ENCODE assay signal across 10 cellular contexts in genomic region chr18:77123313-77124231, GRCh38. TPM values are rescaled to one million over a fixed set of nuclear protein-coding genes. Genes with fewer than 3 reads are reported as not detected.
DNase-seq lines count a peak whose midpoint lies in the region; ATAC-seq and TF ChIP-seq lines count a peak whose summit lies in the region.
"Had no signal": no experiment of that assay in that cellular context is flagged by ENCODE, and none has a peak within 500 bp of the region (broad histone marks: within the 10 kb centered on the region; RNA-seq: fewer than 3 reads in every experiment).

No MANE protein-coding gene starts in this region.

- H3K4me1 ChIP-seq in DND-41 (ENCODE audit: insufficient read depth, low read length), result peaks cover 99% of the 10 kb centered on the region
- peaks cover 75 to 81% of the 10 kb centered on the region in 2 donors for H3K4me1 ChIP-seq in naive thymus-derived CD4-positive, alpha-beta T cell (ENCODE audit: control insufficient read depth in 2 of 2, insufficient read depth in 2 of 2, low read length in 2 of 2)
- H3K4me1 ChIP-seq in HAP-1, result peaks cover 3% of the 10 kb centered on the region; the same call in 1 of the 2 replicates

- H3K4me1 Mint-ChIP-seq in IgD-negative memory B cell (peaks cover 64 to 79% (median 78%) of the 10 kb centered on the region in 3 donors), progenitor cell of endocrine pancreas (ENCODE audit: low read depth) (peaks cover 9% of the 10 kb centered on the region)
- peaks cover 81% of the 10 kb centered on the region for H3K4me1 Mint-ChIP-seq in activated T-helper 1 cell treated with anti-CD3 and anti-CD28 coated beads, Interleukin-12 subunit alpha, Interleukin-12 subunit beta, Interleukin-2, Interleukin-4 antibody, amounts not matched to agents 30 ng/mL and 10 ng/mL and 1 ng/mL, durations not matched to agents 14 hours and 24 hours and 36 hours (ENCODE audit: low read depth)
- H3K4me1 Mint-ChIP-seq in naive thymus-derived CD4-positive, alpha-beta T cell, result peaks cover 73 to 100% (median 98%) of the 10 kb centered on the region in 7 donors

- peak overlapping the region; percentile 93 for H3K27ac ChIP-seq in DND-41 (ENCODE audit: low read length)
- peak overlapping the region; percentile 62 for H3K27ac ChIP-seq in naive thymus-derived CD4-positive, alpha-beta T cell (ENCODE audit: low read depth, low read length)
- H3K27ac ChIP-seq: cardiac muscle cell had no signal

- in situ Hi-C loops in HAP-1 (cut with MboI; ENCODE audit: low sequenced_read_pairs), result no loop called here

- peak overlapping the region; percentile 50 for H3K9ac ChIP-seq in DND-41 (ENCODE audit: low read depth, low read length)

- H3K4me3 ChIP-seq in DND-41 (ENCODE audit: low read depth in 1 of 2, low read length in 2 of 2), result peak overlapping the region in 1 of 2 experiments; percentile 40; a peak in 1 of 4 replicates
- H3K4me3 ChIP-seq in naive thymus-derived CD4-positive, alpha-beta T cell (ENCODE audit: low read length), result peak overlapping the region; percentile 31
- H3K4me3 ChIP-seq in HAP-1, result no peak overlapping the region
- H3K4me3 ChIP-seq: cardiac muscle cell had no signal

- H3K27me3 ChIP-seq in DND-41 (ENCODE audit: insufficient read depth, low read length, poor library complexity) (no peaks in the 10 kb centered on the region), HAP-1 (ENCODE audit: low read depth) (no peaks in the 10 kb centered on the region)
- H3K27me3 ChIP-seq in naive thymus-derived CD4-positive, alpha-beta T cell (ENCODE audit: control insufficient read depth in 2 of 2, insufficient read depth in 2 of 2, low read length in 2 of 2), result no peaks in the 10 kb centered on the region

- no peak overlapping the region; the same call in 1 of the 2 replicates for H2AFZ ChIP-seq in DND-41 (ENCODE audit: low read depth, low read length)

- peaks cover 91% of the 10 kb centered on the region for H3K79me2 ChIP-seq in DND-41 (ENCODE audit: insufficient read depth, low read length)

- POLR2A ChIA-PET in naive thymus-derived CD4-positive, alpha-beta T cell (lab: Charles Lee), result interaction anchor here (0.5 to 4.3 kb wide), 10 partner anchors 8 to 62 kb away, joined by 3 to 48 read pairs (median 6); partner anchors contain the start of gene MBP

- H3K9me3 ChIP-seq in DND-41 (ENCODE audit: insufficient read depth, low read length, severe bottlenecking) (no peaks in the 10 kb centered on the region), HAP-1 (no peaks in the 10 kb centered on the region)
- H3K9me3 ChIP-seq in naive thymus-derived CD4-positive, alpha-beta T cell (ENCODE audit: control insufficient read depth in 2 of 3, low read length in 3 of 3), result no peaks in the 10 kb centered on the region

- H3K27ac Mint-ChIP-seq in IgD-negative memory B cell (peak overlapping the region; percentile 54 to 73 (median 71)), progenitor cell of endocrine pancreas (no peak overlapping the region)
- peak overlapping the region; percentile 94 for H3K27ac Mint-ChIP-seq in activated T-helper 1 cell treated with anti-CD3 and anti-CD28 coated beads, Interleukin-12 subunit alpha, Interleukin-12 subunit beta, Interleukin-2, Interleukin-4 antibody, amounts not matched to agents 30 ng/mL and 10 ng/mL and 1 ng/mL, durations not matched to agents 14 hours and 24 hours and 36 hours
- peak overlapping the region; percentile 21 to 92 (median 84) for H3K27ac Mint-ChIP-seq in naive thymus-derived CD4-positive, alpha-beta T cell

- CTCF ChIA-PET in naive thymus-derived CD4-positive, alpha-beta T cell (lab: Charles Lee), result interaction anchor here (0.6 to 3.1 kb wide), 9 partner anchors 9 to 322 kb away, joined by 3 to 16 read pairs (median 4); partner anchors contain the start of gene MBP

- H3K36me3 Mint-ChIP-seq in IgD-negative memory B cell (no peaks in the 10 kb centered on the region), progenitor cell of endocrine pancreas (ENCODE audit: insufficient read depth) (peaks cover 10% of the 10 kb centered on the region)
- H3K36me3 Mint-ChIP-seq in activated T-helper 1 cell treated with anti-CD3 and anti-CD28 coated beads, Interleukin-12 subunit alpha, Interleukin-12 subunit beta, Interleukin-2, Interleukin-4 antibody, amounts not matched to agents 30 ng/mL and 10 ng/mL and 1 ng/mL, durations not matched to agents 14 hours and 24 hours and 36 hours (ENCODE audit: low read depth), result peaks cover 37% of the 10 kb centered on the region
- peaks cover 0 to 37% (median 10%) of the 10 kb centered on the region in 5 donors for H3K36me3 Mint-ChIP-seq in naive thymus-derived CD4-positive, alpha-beta T cell

- ATAC-seq in DND-41 (ENCODE audit: insufficient read depth, low read depth), result peak; percentile 9; the same call in 1 of the 3 replicates
- ATAC-seq in naive thymus-derived CD4-positive, alpha-beta T cell, result no peak

- H3K9me3 Mint-ChIP-seq in IgD-negative memory B cell, result no peaks in the 10 kb centered on the region
- no peaks in the 10 kb centered on the region for H3K9me3 Mint-ChIP-seq in activated T-helper 1 cell treated with anti-CD3 and anti-CD28 coated beads, Interleukin-12 subunit alpha, Interleukin-12 subunit beta, Interleukin-2, Interleukin-4 antibody, amounts not matched to agents 30 ng/mL and 10 ng/mL and 1 ng/mL, durations not matched to agents 14 hours and 24 hours and 36 hours
- peaks cover 0 to 2% (median 0%) of the 10 kb centered on the region in 11 donors for H3K9me3 Mint-ChIP-seq in naive thymus-derived CD4-positive, alpha-beta T cell
- H3K9me3 Mint-ChIP-seq in progenitor cell of endocrine pancreas (ENCODE audit: low read depth), result no peaks in the 10 kb centered on the region

- H3K36me3 ChIP-seq in DND-41 (ENCODE audit: insufficient read depth, low read length), result peaks cover 30% of the 10 kb centered on the region
- peaks cover 0 to 13% (median 0%) of the 10 kb centered on the region in 3 experiments for H3K36me3 ChIP-seq in naive thymus-derived CD4-positive, alpha-beta T cell (ENCODE audit: control insufficient read depth in 2 of 3, insufficient read depth in 3 of 3, low read length in 3 of 3)
- H3K36me3 ChIP-seq in HAP-1 (replicated peaks), result no peaks in the 10 kb centered on the region
- H3K36me3 ChIP-seq: cardiac muscle cell had no signal

- DNase-seq in DND-41, result no peak
- DNase-seq in activated T-helper 1 cell treated with anti-CD3 and anti-CD28 coated beads, Interleukin-12 subunit alpha, Interleukin-12 subunit beta, Interleukin-2, Interleukin-4 antibody, amounts not matched to agents 30 ng/mL and 10 ng/mL and 1 ng/mL, durations not matched to agents 14 hours and 24 hours and 36 hours (ENCODE audit: low spot score), result no peak
- peak in 1 of 9 donors; percentile 5 for DNase-seq in naive thymus-derived CD4-positive, alpha-beta T cell
- no peak for DNase-seq in progenitor cell of endocrine pancreas (ENCODE audit: low spot score, unreplicated experiment)
- DNase-seq in DMS53 (lab: John Stamatoyannopoulos, UW), result no peak
- DNase-seq in kidney tubule cell (ENCODE audit: low spot score), result no peak
- DNase-seq in HAP-1 (ENCODE audit: low spot score in 2 of 2), result no peak
- DNase-seq: NCI-H187 had no signal

- intact Hi-C loops in activated T-helper 1 cell treated with anti-CD3 and anti-CD28 coated beads, Interleukin-12 subunit alpha, Interleukin-12 subunit beta, Interleukin-2, Interleukin-4 antibody, amounts not matched to agents 30 ng/mL and 10 ng/mL and 1 ng/mL, durations not matched to agents 14 hours and 24 hours and 36 hours (cut with micrococcal nuclease), result loop anchor here (1.0 kb wide), 3 partner anchors 8 to 17 kb away; partner anchors contain the start of gene MBP
- intact Hi-C loops in naive thymus-derived CD4-positive, alpha-beta T cell (cut with micrococcal nuclease), result loop anchor here (1.0 to 2.0 kb wide), 7 partner anchors 8 to 69 kb away; partner anchors contain the start of gene MBP (in 1 of the 2)

- peak overlapping the region; percentile 57 for H3K4me2 ChIP-seq in DND-41 (ENCODE audit: insufficient read depth, low read length)

- TF ChIP-seq CTCF in DND-41 (IDR thresholded peaks at IDR 0.05; ENCODE audit: borderline replicate concordance, extremely low read depth, low read length, poor library complexity, severe bottlenecking) (no peak), progenitor cell of endocrine pancreas (IDR thresholded peaks at IDR 0.05; ENCODE audit: unreplicated experiment) (no peak)

- H3K4me3 Mint-ChIP-seq in IgD-negative memory B cell, result peak overlapping the region; percentile 13 to 93 (median 73)
- H3K4me3 Mint-ChIP-seq in activated T-helper 1 cell treated with anti-CD3 and anti-CD28 coated beads, Interleukin-12 subunit alpha, Interleukin-12 subunit beta, Interleukin-2, Interleukin-4 antibody, amounts not matched to agents 30 ng/mL and 10 ng/mL and 1 ng/mL, durations not matched to agents 14 hours and 24 hours and 36 hours, result peak overlapping the region; percentile 79
- peak overlapping the region; percentile 65 to 97 (median 78) for H3K4me3 Mint-ChIP-seq in naive thymus-derived CD4-positive, alpha-beta T cell
- H3K4me3 Mint-ChIP-seq in progenitor cell of endocrine pancreas (ENCODE audit: low read depth), result no peak overlapping the region

- H4K20me1 ChIP-seq in DND-41 (ENCODE audit: insufficient read depth, low read length), result no peaks in the 10 kb centered on the region

- H3K27me3 Mint-ChIP-seq in IgD-negative memory B cell, result no peaks in the 10 kb centered on the region
- H3K27me3 Mint-ChIP-seq in activated T-helper 1 cell treated with anti-CD3 and anti-CD28 coated beads, Interleukin-12 subunit alpha, Interleukin-12 subunit beta, Interleukin-2, Interleukin-4 antibody, amounts not matched to agents 30 ng/mL and 10 ng/mL and 1 ng/mL, durations not matched to agents 14 hours and 24 hours and 36 hours (ENCODE audit: insufficient read depth), result no peaks in the 10 kb centered on the region
- H3K27me3 Mint-ChIP-seq in naive thymus-derived CD4-positive, alpha-beta T cell, result no peaks in the 10 kb centered on the region
- H3K27me3 Mint-ChIP-seq in progenitor cell of endocrine pancreas, result no peaks in the 10 kb centered on the region

RNA-seq across cellular contexts. Expression of gene MBP, which starts 9.0 kb away (rescaled TPM):
- 89.4 TPM for polyA plus RNA-seq in IgD-negative memory B cell
- 57.3 and 63.6 TPM in 2 replicates for total RNA-seq in activated T-helper 1 cell treated with anti-CD3 and anti-CD28 coated beads, Interleukin-12 subunit alpha, Interleukin-12 subunit beta, Interleukin-2, Interleukin-4 antibody, amounts not matched to agents 30 ng/mL and 10 ng/mL and 1 ng/mL, durations not matched to agents 14 hours and 24 hours and 36 hours
- total RNA-seq in naive thymus-derived CD4-positive, alpha-beta T cell, result 100 to 1,000 TPM in 3 of 5 experiments, 10 to 100 TPM in 2; 88.3 to 152 (median 116) TPM
- polyA plus RNA-seq in naive thymus-derived CD4-positive, alpha-beta T cell, result 100 to 1,000 TPM in 1 of 2 donors, 10 to 100 TPM in 1; 96.4 to 107 TPM
- total RNA-seq in progenitor cell of endocrine pancreas, result 38.4 and 39.0 TPM in 2 replicates
